Comparison of ENCODE assay signal across 1 cellular context in genomic region chr2:230323385-230324106, GRCh38.
TF ChIP-seq lines count a peak whose summit lies in the region.

No MANE protein-coding gene starts in this region.

TF ChIP-seq in HepG2, 621 proteins besides CTCF, POLR2A, EP300 and RAD21 (continued from another document and continues in another):
- TF ChIP-seq ZNF205 (CRISPR knock-in tag; IDR thresholded peaks at IDR 0.05) (peak; percentile 39; the same call in 1 of the 2 replicates), ZMYM2 (CRISPR knock-in tag; IDR thresholded peaks at IDR 0.05) (no peak), AKNA (CRISPR knock-in tag; IDR thresholded peaks at IDR 0.05; ENCODE audit: borderline replicate concordance) (no peak), FOXK2 (IDR thresholded peaks at IDR 0.05) (no peak), ZFP36 (IDR thresholded peaks at IDR 0.05; ENCODE audit: borderline replicate concordance, low read depth, low read length, partially characterized antibody) (no peak), PCBP1 (IDR thresholded peaks at IDR 0.05; ENCODE audit: borderline replicate concordance, low read depth, low read length) (0 out of 2 replicates have a peak, but pooled peaks have one; percentile 58), RXRB (CRISPR knock-in tag; IDR thresholded peaks at IDR 0.05; ENCODE audit: borderline replicate concordance) (peak; percentile 66; the same call in 1 of the 2 replicates), KLF16 (CRISPR knock-in tag; IDR thresholded peaks at IDR 0.05) (peak in 1 of 2 experiments; percentile 87; a peak in 2 of 4 replicates), GMEB1 (CRISPR knock-in tag; IDR thresholded peaks at IDR 0.05; ENCODE audit: borderline replicate concordance) (peak; percentile 9; the same call in 1 of the 2 replicates), ZNF768 (CRISPR knock-in tag; IDR thresholded peaks at IDR 0.05) (peak; percentile 60; the same call in 1 of the 2 replicates), CBX5 (CRISPR knock-in tag; IDR thresholded peaks at IDR 0.05; ENCODE audit: borderline replicate concordance) (peak; percentile 80; the same call in 1 of the 2 replicates), ZNF883 (CRISPR knock-in tag; IDR thresholded peaks at IDR 0.05; ENCODE audit: not compliant biosample characterization) (peak; percentile 64), AGO1 (IDR thresholded peaks at IDR 0.05; ENCODE audit: low read depth, low read length, poor library complexity, severe bottlenecking) (peak; percentile 69), ZNF850 (CRISPR knock-in tag; conservative IDR thresholded peaks at IDR 0.05) (no peak), ZNF7 (CRISPR knock-in tag; IDR thresholded peaks at IDR 0.05) (0 out of 2 replicates have a peak, but pooled peaks have one; percentile 19), ZNF30 (CRISPR knock-in tag; IDR thresholded peaks at IDR 0.05) (0 out of 2 replicates have a peak, but pooled peaks have one; percentile 22), POLR2AphosphoS2 (IDR thresholded peaks at IDR 0.05; ENCODE audit: low read depth, low read length) (no peak), SIN3A (IDR thresholded peaks at IDR 0.05; ENCODE audit: borderline replicate concordance, low read depth, low read length) (no peak), ATF7-NPFF (CRISPR knock-in tag; IDR thresholded peaks at IDR 0.05; ENCODE audit: low read depth) (0 out of 2 replicates have a peak, but pooled peaks have one; percentile 29), MIER2 (CRISPR knock-in tag; IDR thresholded peaks at IDR 0.05) (peak; percentile 74), HMG20A (CRISPR knock-in tag; IDR thresholded peaks at IDR 0.05; ENCODE audit: borderline replicate concordance) (0 out of 2 replicates have a peak, but pooled peaks have one; percentile 10), GATA4 (IDR thresholded peaks at IDR 0.05; ENCODE audit: borderline replicate concordance, low read depth) (no peak), MED1 (CRISPR knock-in tag; IDR thresholded peaks at IDR 0.05) (peak; percentile 41; the same call in 1 of the 2 replicates), ZNF713 (CRISPR knock-in tag; IDR thresholded peaks at IDR 0.05) (no peak), KDM2A (CRISPR knock-in tag; IDR thresholded peaks at IDR 0.05; ENCODE audit: borderline replicate concordance, low read depth) (peak; percentile 87), ZNF160 (CRISPR knock-in tag; IDR thresholded peaks at IDR 0.05) (no peak), FOXA3 (CRISPR knock-in tag; IDR thresholded peaks at IDR 0.05) (peak; percentile 25), MLLT10 (CRISPR knock-in tag; IDR thresholded peaks at IDR 0.05) (no peak), ASH2L (IDR thresholded peaks at IDR 0.05; ENCODE audit: insufficient read length, low read depth, low read length) (peak; percentile 31), SPEN (CRISPR knock-in tag; IDR thresholded peaks at IDR 0.05; ENCODE audit: low read depth) (peak; percentile 30; the same call in 1 of the 2 replicates), MXD4 (CRISPR knock-in tag; IDR thresholded peaks at IDR 0.05) (peak; percentile 58; the same call in 1 of the 2 replicates), ZNF598 (CRISPR knock-in tag; IDR thresholded peaks at IDR 0.05; ENCODE audit: borderline replicate concordance) (0 out of 2 replicates have a peak, but pooled peaks have one; percentile 5), RXRA (CRISPR knock-in tag; IDR thresholded peaks at IDR 0.05) (peak; percentile 54; the same call in 1 of the 2 replicates), ZNF441 (CRISPR knock-in tag; IDR thresholded peaks at IDR 0.05; ENCODE audit: borderline replicate concordance) (peak; percentile 40; the same call in 1 of the 2 replicates), ARHGAP35 (CRISPR knock-in tag; IDR thresholded peaks at IDR 0.05; ENCODE audit: borderline replicate concordance) (0 out of 2 replicates have a peak, but pooled peaks have one; percentile 36), HINFP (CRISPR knock-in tag; IDR thresholded peaks at IDR 0.05; ENCODE audit: low read depth) (0 out of 2 replicates have a peak, but pooled peaks have one; percentile 10), HMG20B (CRISPR knock-in tag; conservative IDR thresholded peaks at IDR 0.05) (0 out of 2 replicates have a peak, but pooled peaks have one; percentile 14), STAG1 (CRISPR knock-in tag; IDR thresholded peaks at IDR 0.05) (peak; percentile 78), ZNF644 (CRISPR knock-in tag; IDR thresholded peaks at IDR 0.05; ENCODE audit: low read depth) (peak; percentile 91)
- TF ChIP-seq, protein P1, sequence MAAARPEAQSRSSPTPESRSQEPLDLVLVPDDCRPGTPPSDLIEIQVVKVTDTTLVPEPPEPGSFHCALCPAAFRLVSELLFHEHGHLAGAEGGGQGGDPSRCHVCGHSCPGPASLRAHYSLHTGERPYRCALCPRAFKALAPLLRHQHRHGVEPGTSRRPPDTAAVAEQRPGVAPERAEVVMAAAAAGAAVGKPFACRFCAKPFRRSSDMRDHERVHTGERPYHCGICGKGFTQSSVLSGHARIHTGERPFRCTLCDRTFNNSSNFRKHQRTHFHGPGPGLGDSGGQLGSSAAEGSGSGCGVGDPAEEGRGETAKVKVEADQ (CRISPR knock-in tag; IDR thresholded peaks at IDR 0.05; ENCODE audit: borderline replicate concordance): peak; percentile 57; the same call in 1 of the 2 replicates
- TF ChIP-seq, protein P2, sequence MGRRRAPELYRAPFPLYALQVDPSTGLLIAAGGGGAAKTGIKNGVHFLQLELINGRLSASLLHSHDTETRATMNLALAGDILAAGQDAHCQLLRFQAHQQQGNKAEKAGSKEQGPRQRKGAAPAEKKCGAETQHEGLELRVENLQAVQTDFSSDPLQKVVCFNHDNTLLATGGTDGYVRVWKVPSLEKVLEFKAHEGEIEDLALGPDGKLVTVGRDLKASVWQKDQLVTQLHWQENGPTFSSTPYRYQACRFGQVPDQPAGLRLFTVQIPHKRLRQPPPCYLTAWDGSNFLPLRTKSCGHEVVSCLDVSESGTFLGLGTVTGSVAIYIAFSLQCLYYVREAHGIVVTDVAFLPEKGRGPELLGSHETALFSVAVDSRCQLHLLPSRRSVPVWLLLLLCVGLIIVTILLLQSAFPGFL (CRISPR knock-in tag; IDR thresholded peaks at IDR 0.05): no peak
- TF ChIP-seq, protein P3, sequence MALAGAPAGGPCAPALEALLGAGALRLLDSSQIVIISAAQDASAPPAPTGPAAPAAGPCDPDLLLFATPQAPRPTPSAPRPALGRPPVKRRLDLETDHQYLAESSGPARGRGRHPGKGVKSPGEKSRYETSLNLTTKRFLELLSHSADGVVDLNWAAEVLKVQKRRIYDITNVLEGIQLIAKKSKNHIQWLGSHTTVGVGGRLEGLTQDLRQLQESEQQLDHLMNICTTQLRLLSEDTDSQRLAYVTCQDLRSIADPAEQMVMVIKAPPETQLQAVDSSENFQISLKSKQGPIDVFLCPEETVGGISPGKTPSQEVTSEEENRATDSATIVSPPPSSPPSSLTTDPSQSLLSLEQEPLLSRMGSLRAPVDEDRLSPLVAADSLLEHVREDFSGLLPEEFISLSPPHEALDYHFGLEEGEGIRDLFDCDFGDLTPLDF (CRISPR knock-in tag; IDR thresholded peaks at IDR 0.05): peak; percentile 31; the same call in 1 of the 2 replicates
- TF ChIP-seq, protein P4, sequence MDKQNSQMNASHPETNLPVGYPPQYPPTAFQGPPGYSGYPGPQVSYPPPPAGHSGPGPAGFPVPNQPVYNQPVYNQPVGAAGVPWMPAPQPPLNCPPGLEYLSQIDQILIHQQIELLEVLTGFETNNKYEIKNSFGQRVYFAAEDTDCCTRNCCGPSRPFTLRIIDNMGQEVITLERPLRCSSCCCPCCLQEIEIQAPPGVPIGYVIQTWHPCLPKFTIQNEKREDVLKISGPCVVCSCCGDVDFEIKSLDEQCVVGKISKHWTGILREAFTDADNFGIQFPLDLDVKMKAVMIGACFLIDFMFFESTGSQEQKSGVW (CRISPR knock-in tag; IDR thresholded peaks at IDR 0.05; ENCODE audit: borderline replicate concordance): no peak
- TF ChIP-seq, protein P5, sequence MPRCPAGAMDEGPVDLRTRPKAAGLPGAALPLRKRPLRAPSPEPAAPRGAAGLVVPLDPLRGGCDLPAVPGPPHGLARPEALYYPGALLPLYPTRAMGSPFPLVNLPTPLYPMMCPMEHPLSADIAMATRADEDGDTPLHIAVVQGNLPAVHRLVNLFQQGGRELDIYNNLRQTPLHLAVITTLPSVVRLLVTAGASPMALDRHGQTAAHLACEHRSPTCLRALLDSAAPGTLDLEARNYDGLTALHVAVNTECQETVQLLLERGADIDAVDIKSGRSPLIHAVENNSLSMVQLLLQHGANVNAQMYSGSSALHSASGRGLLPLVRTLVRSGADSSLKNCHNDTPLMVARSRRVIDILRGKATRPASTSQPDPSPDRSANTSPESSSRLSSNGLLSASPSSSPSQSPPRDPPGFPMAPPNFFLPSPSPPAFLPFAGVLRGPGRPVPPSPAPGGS (CRISPR knock-in tag; IDR thresholded peaks at IDR 0.05): no peak
- TF ChIP-seq, protein P6, sequence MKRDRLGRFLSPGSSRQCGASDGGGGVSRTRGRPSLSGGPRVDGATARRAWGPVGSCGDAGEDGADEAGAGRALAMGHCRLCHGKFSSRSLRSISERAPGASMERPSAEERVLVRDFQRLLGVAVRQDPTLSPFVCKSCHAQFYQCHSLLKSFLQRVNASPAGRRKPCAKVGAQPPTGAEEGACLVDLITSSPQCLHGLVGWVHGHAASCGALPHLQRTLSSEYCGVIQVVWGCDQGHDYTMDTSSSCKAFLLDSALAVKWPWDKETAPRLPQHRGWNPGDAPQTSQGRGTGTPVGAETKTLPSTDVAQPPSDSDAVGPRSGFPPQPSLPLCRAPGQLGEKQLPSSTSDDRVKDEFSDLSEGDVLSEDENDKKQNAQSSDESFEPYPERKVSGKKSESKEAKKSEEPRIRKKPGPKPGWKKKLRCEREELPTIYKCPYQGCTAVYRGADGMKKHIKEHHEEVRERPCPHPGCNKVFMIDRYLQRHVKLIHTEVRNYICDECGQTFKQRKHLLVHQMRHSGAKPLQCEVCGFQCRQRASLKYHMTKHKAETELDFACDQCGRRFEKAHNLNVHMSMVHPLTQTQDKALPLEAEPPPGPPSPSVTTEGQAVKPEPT (CRISPR knock-in tag; IDR thresholded peaks at IDR 0.05; ENCODE audit: low read depth): no peak
